ENCODE assay signal across 9 cellular contexts in the genomic region with DNA sequence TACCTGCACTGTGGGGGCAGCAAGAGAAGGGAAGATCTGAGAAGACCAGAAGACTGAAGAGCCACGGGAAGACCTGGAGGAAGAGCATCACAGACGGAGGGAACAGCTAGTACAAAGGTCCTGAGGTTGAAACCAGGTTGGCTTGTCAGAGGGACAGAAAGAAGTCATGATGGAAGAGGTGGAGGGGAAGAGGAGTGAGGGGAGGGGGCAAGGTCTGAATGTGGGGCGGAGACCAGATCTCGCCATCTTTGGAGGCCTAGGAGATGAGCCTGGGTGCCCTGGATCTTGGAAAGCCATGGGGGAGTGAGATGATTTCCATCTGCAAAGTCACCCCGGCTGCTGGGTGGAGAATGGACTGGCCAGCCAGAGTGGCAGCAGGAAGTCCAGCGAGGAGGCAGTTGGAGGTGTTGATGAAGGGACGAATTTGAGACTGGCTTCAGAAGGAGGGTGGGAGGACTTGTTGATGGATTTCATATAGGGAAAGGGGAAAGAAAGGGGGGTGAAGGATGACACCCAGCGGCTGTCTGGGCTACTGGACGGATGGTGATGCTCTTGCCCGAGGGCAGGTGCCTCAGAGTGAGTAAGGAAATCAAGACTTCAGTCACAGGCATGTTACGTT. TPM values are rescaled to one million over a fixed set of nuclear protein-coding genes. Genes with fewer than 3 reads are reported as not detected.
A peak's percentile ranks its signal among the peaks of the same experiment; 100 is the strongest.
DNase-seq lines count a peak whose midpoint lies in the region; ATAC-seq, FAIRE-seq and TF ChIP-seq lines count a peak whose summit lies in the region.
"Had no signal": no experiment of that assay in that cellular context is flagged by ENCODE, and none has a peak within 500 bp of the region (broad histone marks: within the 10 kb centered on the region; RNA-seq: fewer than 3 reads in every experiment).

No MANE protein-coding gene starts in this region.

- H3K27me3 ChIP-seq in keratinocyte (ENCODE audit: control insufficient read depth, extremely low read depth, insufficient read depth, low read length): no peaks in the 10 kb centered on the region
- no peaks in the 10 kb centered on the region for H3K27me3 ChIP-seq in suprapubic skin
- H3K27me3 ChIP-seq: cardiac muscle cell had no signal

- no peaks in the 10 kb centered on the region for H3K9me1 ChIP-seq in keratinocyte (ENCODE audit: control insufficient read depth, extremely low read depth, insufficient read depth, low read length)

- no peaks in the 10 kb centered on the region for H3K79me2 ChIP-seq in keratinocyte (ENCODE audit: control insufficient read depth, insufficient read depth, low read length)

- 93% methylated on average over 11 of the region's 11 CpGs for WGBS in suprapubic skin

- no peak overlapping the region for H2AFZ ChIP-seq in keratinocyte (ENCODE audit: control insufficient read depth, low read length)

- H3K4me1 Mint-ChIP-seq in activated CD8-positive, alpha-beta memory T cell treated with anti-CD3 and anti-CD28 coated beads, Interleukin-2, amount 10 ng/mL, durations not matched to agents 7 days and 5 days: peaks cover 24% of the 10 kb centered on the region
- peaks cover 36% of the 10 kb centered on the region for H3K4me1 Mint-ChIP-seq in activated T-helper 1 cell treated with anti-CD3 and anti-CD28 coated beads, Interleukin-12 subunit alpha, Interleukin-12 subunit beta, Interleukin-2, Interleukin-4 antibody, amounts not matched to agents 30 ng/mL and 10 ng/mL and 1 ng/mL, durations not matched to agents 14 hours and 24 hours and 36 hours (ENCODE audit: low read depth)

- peak overlapping the region; percentile 93 for H3K27ac Mint-ChIP-seq in activated CD8-positive, alpha-beta memory T cell treated with anti-CD3 and anti-CD28 coated beads, Interleukin-2, amount 10 ng/mL, durations not matched to agents 7 days and 5 days
- H3K27ac Mint-ChIP-seq in activated T-helper 1 cell treated with anti-CD3 and anti-CD28 coated beads, Interleukin-12 subunit alpha, Interleukin-12 subunit beta, Interleukin-2, Interleukin-4 antibody, amounts not matched to agents 30 ng/mL and 10 ng/mL and 1 ng/mL, durations not matched to agents 14 hours and 24 hours and 36 hours: peak overlapping the region; percentile 98

- H3K4me2 ChIP-seq in keratinocyte (ENCODE audit: control insufficient read depth, extremely low read depth, insufficient read depth, low read depth, low read length): peak overlapping the region; percentile 56

- peak; percentile 52 for FAIRE-seq in keratinocyte (lab: Jason Lieb, UNC)

- H3K4me3 Mint-ChIP-seq in activated CD8-positive, alpha-beta memory T cell treated with anti-CD3 and anti-CD28 coated beads, Interleukin-2, amount 10 ng/mL, durations not matched to agents 7 days and 5 days: peak overlapping the region; percentile 35
- peak overlapping the region; percentile 88 for H3K4me3 Mint-ChIP-seq in activated T-helper 1 cell treated with anti-CD3 and anti-CD28 coated beads, Interleukin-12 subunit alpha, Interleukin-12 subunit beta, Interleukin-2, Interleukin-4 antibody, amounts not matched to agents 30 ng/mL and 10 ng/mL and 1 ng/mL, durations not matched to agents 14 hours and 24 hours and 36 hours

- peak overlapping the region; percentile 60 for H3K9ac ChIP-seq in keratinocyte (ENCODE audit: control insufficient read depth, extremely low read depth, insufficient read depth, low read length)

- intact Hi-C loops in activated T-helper 1 cell treated with anti-CD3 and anti-CD28 coated beads, Interleukin-12 subunit alpha, Interleukin-12 subunit beta, Interleukin-2, Interleukin-4 antibody, amounts not matched to agents 30 ng/mL and 10 ng/mL and 1 ng/mL, durations not matched to agents 14 hours and 24 hours and 36 hours (cut with micrococcal nuclease): loop anchor here (10.0 kb wide), 1 partner anchor 474 kb away; no protein-coding TSS in a partner anchor

- dilution Hi-C loops in keratinocyte (cut with MboI; ENCODE audit: extremely low pct_ligation_motif_present, low sequenced_read_pairs): no loop called here

- no peak for DNase-seq in activated CD8-positive, alpha-beta memory T cell treated with anti-CD3 and anti-CD28 coated beads, Interleukin-2, amount 10 ng/mL, durations not matched to agents 7 days and 5 days
- DNase-seq in activated CD8-positive, alpha-beta memory T cell treated with anti-CD3 and anti-CD28 coated beads, Interleukin-2, amount 50 U/mL, for 4 hours: no peak
- DNase-seq in activated T-helper 1 cell treated with anti-CD3 and anti-CD28 coated beads, Interleukin-12 subunit alpha, Interleukin-12 subunit beta, Interleukin-2, Interleukin-4 antibody, amounts not matched to agents 30 ng/mL and 10 ng/mL and 1 ng/mL, durations not matched to agents 14 hours and 24 hours and 36 hours (ENCODE audit: low spot score): no peak
- no peak for DNase-seq in keratinocyte (ENCODE audit: low read depth, low spot score)
- DNase-seq in suprapubic skin (ENCODE audit: low spot score in 2 of 2): peak in 1 of 2 donors; percentile 58
- DNase-seq in AG08396 (ENCODE audit: low spot score): no peak
- no peak for DNase-seq in NCI-H526 (lab: John Stamatoyannopoulos, UW)
- DNase-seq in ureter (ENCODE audit: low spot score): no peak

- TF ChIP-seq EP300 in suprapubic skin (IDR thresholded peaks at IDR 0.05): no peak

- TF ChIP-seq POLR2A in suprapubic skin (IDR thresholded peaks at IDR 0.05): no peak

- H3K9me3 Mint-ChIP-seq in activated CD8-positive, alpha-beta memory T cell treated with anti-CD3 and anti-CD28 coated beads, Interleukin-2, amount 10 ng/mL, durations not matched to agents 7 days and 5 days (ENCODE audit: low read depth): no peaks in the 10 kb centered on the region
- H3K9me3 Mint-ChIP-seq in activated T-helper 1 cell treated with anti-CD3 and anti-CD28 coated beads, Interleukin-12 subunit alpha, Interleukin-12 subunit beta, Interleukin-2, Interleukin-4 antibody, amounts not matched to agents 30 ng/mL and 10 ng/mL and 1 ng/mL, durations not matched to agents 14 hours and 24 hours and 36 hours: no peaks in the 10 kb centered on the region

- no peaks in the 10 kb centered on the region for H3K9me3 ChIP-seq in keratinocyte (ENCODE audit: control insufficient read depth, low read depth, low read length)
- no peaks in the 10 kb centered on the region for H3K9me3 ChIP-seq in suprapubic skin

- H4K20me1 ChIP-seq in keratinocyte (ENCODE audit: control insufficient read depth, extremely low read depth, insufficient read depth, low read length): no peaks in the 10 kb centered on the region

- no peaks in the 10 kb centered on the region for H3K27me3 Mint-ChIP-seq in activated CD8-positive, alpha-beta memory T cell treated with anti-CD3 and anti-CD28 coated beads, Interleukin-2, amount 10 ng/mL, durations not matched to agents 7 days and 5 days
- peaks cover 9% of the 10 kb centered on the region for H3K27me3 Mint-ChIP-seq in activated T-helper 1 cell treated with anti-CD3 and anti-CD28 coated beads, Interleukin-12 subunit alpha, Interleukin-12 subunit beta, Interleukin-2, Interleukin-4 antibody, amounts not matched to agents 30 ng/mL and 10 ng/mL and 1 ng/mL, durations not matched to agents 14 hours and 24 hours and 36 hours (ENCODE audit: insufficient read depth)

- peaks cover 21% of the 10 kb centered on the region for H3K4me1 ChIP-seq in keratinocyte (ENCODE audit: control insufficient read depth, extremely low read depth, insufficient read depth, low read length)
- H3K4me1 ChIP-seq in suprapubic skin: peaks cover 18% of the 10 kb centered on the region

- CTCF ChIA-PET in activated CD8-positive, alpha-beta memory T cell treated with anti-CD3 and anti-CD28 coated beads, Interleukin-2, amount 10 ng/mL, durations not matched to agents 7 days and 5 days (lab: Charles Lee): interaction anchor here (1.6 to 25.8 kb wide), 4 partner anchors 11 to 23 kb away, joined by 7 to 553 read pairs (median 16); a partner anchor contains a TSS

- ATAC-seq in activated CD8-positive, alpha-beta memory T cell treated with anti-CD3 and anti-CD28 coated beads, Interleukin-2, amount 10 ng/mL, durations not matched to agents 7 days and 5 days: no peak

- H3K27ac ChIP-seq in keratinocyte (ENCODE audit: control insufficient read depth, insufficient read depth, low read length): peak overlapping the region; percentile 89
- H3K27ac ChIP-seq in suprapubic skin: peak overlapping the region; percentile 93
- H3K27ac ChIP-seq: cardiac muscle cell had no signal

- peaks cover 3% of the 10 kb centered on the region for H3K36me3 Mint-ChIP-seq in activated CD8-positive, alpha-beta memory T cell treated with anti-CD3 and anti-CD28 coated beads, Interleukin-2, amount 10 ng/mL, durations not matched to agents 7 days and 5 days
- peaks cover 6% of the 10 kb centered on the region for H3K36me3 Mint-ChIP-seq in activated T-helper 1 cell treated with anti-CD3 and anti-CD28 coated beads, Interleukin-12 subunit alpha, Interleukin-12 subunit beta, Interleukin-2, Interleukin-4 antibody, amounts not matched to agents 30 ng/mL and 10 ng/mL and 1 ng/mL, durations not matched to agents 14 hours and 24 hours and 36 hours (ENCODE audit: low read depth)

- H3K4me3 ChIP-seq in keratinocyte (ENCODE audit: control insufficient read depth in 2 of 3, extremely low read depth in 1 of 3, insufficient read depth in 2 of 3, low read depth in 1 of 3, low read length in 3 of 3) (peak overlapping the region in 2 of 3 experiments; percentile 1 to 2), suprapubic skin (no peak overlapping the region)
- H3K4me3 ChIP-seq: cardiac muscle cell had no signal

- no peaks in the 10 kb centered on the region for H3K36me3 ChIP-seq in keratinocyte (ENCODE audit: control insufficient read depth in 2 of 2, extremely low read depth in 1 of 2, insufficient read depth in 2 of 2, low read length in 2 of 2)
- H3K36me3 ChIP-seq in suprapubic skin: no peaks in the 10 kb centered on the region
- H3K36me3 ChIP-seq: cardiac muscle cell had no signal

- TF ChIP-seq CTCF in keratinocyte (optimal IDR thresholded peaks at IDR 0.05 in 1 of 3, IDR thresholded peaks at IDR 0.05 in 1 of 3, conservative IDR thresholded peaks at IDR 0.05 in 1 of 3; ENCODE audit: extremely low read depth in 1 of 3, insufficient read depth in 2 of 3, low read length in 3 of 3): peak in 2 of 3 experiments; percentile 9 to 58
- TF ChIP-seq CTCF in suprapubic skin (IDR thresholded peaks at IDR 0.05): no peak

RNA-seq across cellular contexts. Expression of a gene that starts 14.6 kb away (rescaled TPM):
- 1,000 to 10,000 TPM; 1,159 to 1,188 TPM for total RNA-seq in activated CD8-positive, alpha-beta memory T cell treated with anti-CD3 and anti-CD28 coated beads, Interleukin-2, amount 10 ng/mL, durations not matched to agents 7 days and 5 days
- total RNA-seq in activated T-helper 1 cell treated with anti-CD3 and anti-CD28 coated beads, Interleukin-12 subunit alpha, Interleukin-12 subunit beta, Interleukin-2, Interleukin-4 antibody, amounts not matched to agents 30 ng/mL and 10 ng/mL and 1 ng/mL, durations not matched to agents 14 hours and 24 hours and 36 hours: 883 and 899 TPM in 2 replicates
- polyA plus RNA-seq in keratinocyte: 2,363 to 3,215 TPM (median 2,781 TPM) in 3 replicates
- 909 TPM for polyA plus RNA-seq in keratinocyte (2011; ENCODE audit: low read depth)
- polyA plus RNA-seq in keratinocyte (2011; cell fraction: cytosol; rRNA removed): 2,585 and 2,764 TPM in 2 replicates
- polyA plus RNA-seq in keratinocyte (2011; cell fraction: nucleus; rRNA removed): 2,878 and 3,470 TPM in 2 replicates
- 1,598 and 2,691 TPM in 2 replicates for polyA plus RNA-seq in keratinocyte (2012; ENCODE audit: low replicate concordance)
- polyA minus RNA-seq in keratinocyte: 1,499 to 2,738 TPM (median 1,537 TPM) in 3 replicates
- 715 TPM for polyA minus RNA-seq in keratinocyte (2011; cell fraction: cytosol; rRNA and poly(A)+ RNA removed)
- 471 and 865 TPM in 2 replicates for polyA minus RNA-seq in keratinocyte (2011; cell fraction: nucleus; rRNA and poly(A)+ RNA removed)
- total RNA-seq in suprapubic skin: 1,000 to 10,000 TPM; 1,287 to 1,717 (median 1,373) TPM
- total RNA-seq in ureter: 1,015 TPM

RNA-seq across cellular contexts. Expression of a gene that starts 59.9 kb away (rescaled TPM):
- 10 to 100 TPM; 35.2 to 43.4 TPM for total RNA-seq in activated CD8-positive, alpha-beta memory T cell treated with anti-CD3 and anti-CD28 coated beads, Interleukin-2, amount 10 ng/mL, durations not matched to agents 7 days and 5 days
- total RNA-seq in activated T-helper 1 cell treated with anti-CD3 and anti-CD28 coated beads, Interleukin-12 subunit alpha, Interleukin-12 subunit beta, Interleukin-2, Interleukin-4 antibody, amounts not matched to agents 30 ng/mL and 10 ng/mL and 1 ng/mL, durations not matched to agents 14 hours and 24 hours and 36 hours: 47.5 and 50.2 TPM in 2 replicates
- 6.6 to 12.7 TPM (median 7.7 TPM) in 3 replicates for polyA plus RNA-seq in keratinocyte
- 6.0 TPM for polyA plus RNA-seq in keratinocyte (2011; ENCODE audit: low read depth)
- 4.4 and 8.6 TPM in 2 replicates for polyA plus RNA-seq in keratinocyte (2011; cell fraction: cytosol; rRNA removed)
- 16.1 and 20.6 TPM in 2 replicates for polyA plus RNA-seq in keratinocyte (2011; cell fraction: nucleus; rRNA removed)
- 6.1 and 16.6 TPM in 2 replicates for polyA plus RNA-seq in keratinocyte (2012; ENCODE audit: low replicate concordance)
- 9.4 to 46.5 TPM (median 11.7 TPM) in 3 replicates for polyA minus RNA-seq in keratinocyte
- 19.6 TPM for polyA minus RNA-seq in keratinocyte (2011; cell fraction: cytosol; rRNA and poly(A)+ RNA removed)
- 20.5 and 20.9 TPM in 2 replicates for polyA minus RNA-seq in keratinocyte (2011; cell fraction: nucleus; rRNA and poly(A)+ RNA removed)
- total RNA-seq in suprapubic skin (10 to 100 TPM; 11.9 to 23.4 (median 20.2) TPM), ureter (34.0 TPM)

Comparison
In these comparisons a context has a peak if more than half of its experiments do, and no peak if none do; other contexts are left out.
1. CTCF ChIP-seq: peak in keratinocyte (2 of 3); none in suprapubic skin (0 of 2).